8 cellular contexts compared by ENCODE assay signal in genomic region chr19:11125994-11126685, GRCh38. TPM values are rescaled to one million over a fixed set of nuclear protein-coding genes. Genes with fewer than 3 reads are reported as not detected.
DNase-seq lines count a peak whose midpoint lies in the region; ATAC-seq and TF ChIP-seq lines count a peak whose summit lies in the region.

No MANE protein-coding gene starts in this region.

- peaks cover under 1 to 21% (median 9%) of the 10 kb centered on the region in 9 donors for H3K4me1 ChIP-seq in heart right ventricle

- intact Hi-C loops in heart right ventricle (cut with DNase I), result loop anchor here in 6 of 10 donors (5.0 to 10.0 kb wide), 4 partner anchors 89 to 189 kb away; no protein-coding TSS in a partner anchor

- ATAC-seq in heart right ventricle, result peak in 7 of 8 donors; percentile 62 to 80 (median 71)
- no peak for ATAC-seq in HG02885 (IDR thresholded peaks at IDR 0.05; ENCODE audit: poor library complexity, unreplicated experiment)
- ATAC-seq in GM18907 (IDR thresholded peaks at IDR 0.05; ENCODE audit: unreplicated experiment), result no peak

- peak; percentile 71 to 86 (median 79) for TF ChIP-seq CTCF in heart right ventricle (IDR thresholded peaks at IDR 0.05)

- 60 to 64% methylated on average over 11 of the region's 11 CpGs for WGBS in heart right ventricle, 2 donors

- no peak overlapping the region for H3K4me3 ChIP-seq in heart right ventricle

- peaks cover 0 to 100% (median 36%) of the 10 kb centered on the region in 9 donors for H3K36me3 ChIP-seq in heart right ventricle

- no peaks in the 10 kb centered on the region for H3K9me3 ChIP-seq in heart right ventricle

- DNase-seq in DMS53 (lab: John Stamatoyannopoulos, UW), result peak; percentile 81
- peak; percentile 29 to 42 for DNase-seq in Kasumi-1 (lab: John Stamatoyannopoulos, UW)
- DNase-seq in T follicular helper cell (ENCODE audit: low read depth), result peak; percentile 63
- peak; percentile 50 for DNase-seq in activated naive CD8-positive, alpha-beta T cell treated with anti-CD3 and anti-CD28 coated beads, Interleukin-2, amount 50 U/mL, for 16 hours (ENCODE audit: low read depth, low spot score)
- peak; percentile 76 to 79 for DNase-seq in heart right ventricle
- peak; percentile 80 for DNase-seq in retina

- H3K27ac ChIP-seq in heart right ventricle, result peak overlapping the region in 2 of 10 donors; percentile 7 to 29

- no peaks in the 10 kb centered on the region for H3K27me3 ChIP-seq in heart right ventricle

RNA-seq across cellular contexts. Expression of gene SPC24, which starts 29.4 kb away (rescaled TPM):
- 1 to 10 TPM; 1.6 to 8.5 (median 3.2) TPM for total RNA-seq in heart right ventricle
- polyA plus RNA-seq in heart right ventricle, result 1 to 10 TPM in 1 of 2 donors, under 1 TPM in 1; 0.93 to 5.9 TPM

RNA-seq across cellular contexts. Expression of gene LDLR, which starts 36.9 kb away (rescaled TPM):
- 10 to 100 TPM in 8 of 10 donors, 1 to 10 TPM in 2; 4.5 to 76.1 (median 16.4) TPM for total RNA-seq in heart right ventricle
- 10 to 100 TPM in 1 of 2 donors, 1 to 10 TPM in 1; 7.4 to 24.1 TPM for polyA plus RNA-seq in heart right ventricle

Comparison
In these comparisons a context has a peak if more than half of its experiments do, and no peak if none do; other contexts are left out.
1. ATAC-seq: peak in heart right ventricle (7 of 8); none in HG02885 (single experiment) and GM18907 (single experiment).
2. Peak in every context shown above with its lines, with median percentiles within 50 percentile points of each other: DNase-seq.